25 cellular contexts compared by ENCODE assay signal in genomic region chr7:72109566-72109965, GRCh38.
"Had no signal": no experiment of that assay in that cellular context is flagged by ENCODE, and none has a peak within 500 bp of the region (broad histone marks: within the 10 kb centered on the region; RNA-seq: fewer than 3 reads in every experiment).

No MANE protein-coding gene starts in this region.

- FAIRE-seq: endometrium, islet of Langerhans, keratinocyte had no signal

- H3K36me3 ChIP-seq: colonic mucosa, esophagus squamous epithelium, gastrocnemius medialis, heart right ventricle, left lung, lower lobe of right lung had no signal

- H3K27me3 ChIP-seq: colonic mucosa, esophagus squamous epithelium, gastrocnemius medialis, heart right ventricle, left lung had no signal

- ATAC-seq: effector memory CD8-positive, alpha-beta T cell; esophagus mucosa; gastrocnemius medialis; heart right ventricle; left cardiac atrium; left lung; left ventricle myocardium superior; lower lobe of right lung; mucosa of descending colon had no signal

- H3K9me3 ChIP-seq: colonic mucosa, gastrocnemius medialis had no signal

- H3K4me1 ChIP-seq: colonic mucosa, esophagus squamous epithelium, gastrocnemius medialis, heart right ventricle, left lung, lower lobe of right lung had no signal

- DNase-seq: colonic mucosa; cortex of kidney; effector CD8-positive, alpha-beta T cell; effector memory CD8-positive, alpha-beta T cell; endodermal cell; erythroblast; esophagus squamous epithelium; foreskin fibroblast; foreskin melanocyte; gastrocnemius medialis; glutamatergic neuron; heart right ventricle; hippocampal formation; left cardiac atrium; left ventricle myocardium superior; lower lobe of right lung; mesenchymal stem cell; mucosa of descending colon; naive B cell had no signal

- H3K27ac ChIP-seq: colonic mucosa, epithelial cell of prostate, esophagus squamous epithelium, gastrocnemius medialis, heart right ventricle, left lung, lower lobe of right lung had no signal

- H3K4me3 ChIP-seq: colonic mucosa, esophagus squamous epithelium, gastrocnemius medialis, heart right ventricle, left lung, lower lobe of right lung, mucosa of descending colon had no signal
